ENCODE assay signal across 1 cellular context in the genomic region with DNA sequence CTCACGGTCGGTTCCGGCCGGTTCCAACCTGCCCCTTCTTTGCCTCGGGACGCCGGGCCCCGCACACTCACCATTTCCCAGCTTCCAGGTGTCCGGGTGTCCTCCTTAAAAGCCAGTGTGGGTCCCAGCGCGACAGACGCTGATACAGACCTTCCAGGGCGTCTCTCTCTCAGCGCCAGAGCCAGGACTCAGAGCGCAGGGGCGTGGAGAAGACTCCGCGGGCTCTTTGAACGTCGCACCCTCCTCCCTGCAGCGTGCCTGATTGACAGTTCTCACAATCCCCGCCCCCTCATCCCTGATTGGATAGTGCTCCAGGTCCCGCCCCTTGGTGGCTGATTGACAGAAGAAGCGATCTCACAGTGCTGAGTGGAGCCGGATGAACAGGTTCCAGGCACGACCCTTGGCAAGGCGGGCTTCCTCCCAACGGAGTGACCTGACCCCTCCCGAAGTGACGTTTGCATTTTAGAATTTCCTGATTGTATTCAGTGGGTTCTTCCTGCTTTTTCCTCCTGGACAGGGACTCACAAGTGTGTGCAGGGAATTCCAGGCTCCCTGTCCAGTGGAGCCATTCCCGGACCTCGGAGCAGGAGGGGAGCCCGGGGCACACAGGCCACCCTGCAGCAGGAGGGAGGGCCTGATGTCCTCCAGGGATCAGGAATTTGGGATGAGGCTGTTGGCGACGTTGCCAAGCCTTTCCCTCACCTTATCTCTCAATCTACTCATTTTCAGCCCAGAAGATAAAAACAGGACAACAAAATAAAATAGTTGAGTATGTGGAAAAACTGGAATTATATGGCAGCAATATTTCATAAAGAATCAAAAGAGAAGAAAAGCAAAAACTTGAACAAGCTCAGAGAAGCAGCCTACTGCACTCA.
TF ChIP-seq lines count a peak whose summit lies in the region.

A gene (minus strand): TSS at position 201 of the 875 bp plus-strand sequence. CDS start 127 bp downstream, at position 74.

TF ChIP-seq in HepG2, 621 proteins besides CTCF, POLR2A, EP300 and RAD21 (continued from another document and continues in another):
- TF ChIP-seq, protein P1, sequence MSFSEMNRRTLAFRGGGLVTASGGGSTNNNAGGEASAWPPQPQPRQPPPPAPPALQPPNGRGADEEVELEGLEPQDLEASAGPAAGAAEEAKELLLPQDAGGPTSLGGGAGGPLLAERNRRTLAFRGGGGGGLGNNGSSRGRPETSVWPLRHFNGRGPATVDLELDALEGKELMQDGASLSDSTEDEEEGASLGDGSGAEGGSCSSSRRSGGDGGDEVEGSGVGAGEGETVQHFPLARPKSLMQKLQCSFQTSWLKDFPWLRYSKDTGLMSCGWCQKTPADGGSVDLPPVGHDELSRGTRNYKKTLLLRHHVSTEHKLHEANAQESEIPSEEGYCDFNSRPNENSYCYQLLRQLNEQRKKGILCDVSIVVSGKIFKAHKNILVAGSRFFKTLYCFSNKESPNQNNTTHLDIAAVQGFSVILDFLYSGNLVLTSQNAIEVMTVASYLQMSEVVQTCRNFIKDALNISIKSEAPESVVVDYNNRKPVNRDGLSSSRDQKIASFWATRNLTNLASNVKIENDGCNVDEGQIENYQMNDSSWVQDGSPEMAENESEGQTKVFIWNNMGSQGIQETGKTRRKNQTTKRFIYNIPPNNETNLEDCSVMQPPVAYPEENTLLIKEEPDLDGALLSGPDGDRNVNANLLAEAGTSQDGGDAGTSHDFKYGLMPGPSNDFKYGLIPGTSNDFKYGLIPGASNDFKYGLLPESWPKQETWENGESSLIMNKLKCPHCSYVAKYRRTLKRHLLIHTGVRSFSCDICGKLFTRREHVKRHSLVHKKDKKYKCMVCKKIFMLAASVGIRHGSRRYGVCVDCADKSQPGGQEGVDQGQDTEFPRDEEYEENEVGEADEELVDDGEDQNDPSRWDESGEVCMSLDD (CRISPR knock-in tag; IDR thresholded peaks at IDR 0.05; ENCODE audit: borderline replicate concordance): no peak
- TF ChIP-seq DR1 (CRISPR knock-in tag; IDR thresholded peaks at IDR 0.05) (peak; percentile 45; the same call in 1 of the 2 replicates), ZNF547 (CRISPR knock-in tag; IDR thresholded peaks at IDR 0.05) (peak; percentile 77; the same call in 1 of the 2 replicates), NR2F6 (IDR thresholded peaks at IDR 0.05) (peak; percentile 56; the same call in 1 of the 2 replicates), NR2F6 (CRISPR knock-in tag; IDR thresholded peaks at IDR 0.05) (peak; percentile 72), KDM5B (CRISPR knock-in tag; IDR thresholded peaks at IDR 0.05; ENCODE audit: borderline replicate concordance) (peak; percentile 47; the same call in 1 of the 2 replicates), BHLHE40 (IDR thresholded peaks at IDR 0.05; ENCODE audit: low read length) (peak; percentile 69; the same call in 1 of the 2 replicates), YY1 (IDR thresholded peaks at IDR 0.05; ENCODE audit: insufficient read depth, insufficient replicate concordance, low read depth, low read length) (peak; percentile 38), HES4 (CRISPR knock-in tag; IDR thresholded peaks at IDR 0.05; ENCODE audit: borderline replicate concordance) (0 out of 2 replicates have a peak, but pooled peaks have one; percentile 50), FOXK1 (CRISPR knock-in tag; IDR thresholded peaks at IDR 0.05; ENCODE audit: borderline replicate concordance, low read depth) (0 out of 2 replicates have a peak, but pooled peaks have one; percentile 20), HNRNPLL (IDR thresholded peaks at IDR 0.05; ENCODE audit: low read depth, low read length, poor library complexity, severe bottlenecking) (peak; percentile 40), FOXA3 (CRISPR knock-in tag; IDR thresholded peaks at IDR 0.05) (no peak; the same call in 1 of the 2 replicates), DNMT1 (CRISPR knock-in tag; IDR thresholded peaks at IDR 0.05) (no peak), ARNTL (CRISPR knock-in tag; IDR thresholded peaks at IDR 0.05) (0 out of 2 replicates have a peak, but pooled peaks have one; percentile 26), NAIF1 (CRISPR knock-in tag; IDR thresholded peaks at IDR 0.05; ENCODE audit: borderline replicate concordance) (no peak), TBX2 (CRISPR knock-in tag; IDR thresholded peaks at IDR 0.05; ENCODE audit: borderline replicate concordance) (peak; percentile 81), BRCA1 (CRISPR knock-in tag; IDR thresholded peaks at IDR 0.05) (no peak), ERF (CRISPR knock-in tag; IDR thresholded peaks at IDR 0.05) (0 out of 2 replicates have a peak, but pooled peaks have one; percentile 21), ZFX (CRISPR knock-in tag; IDR thresholded peaks at IDR 0.05; ENCODE audit: low read depth) (peak; percentile 76), POGZ (CRISPR knock-in tag; IDR thresholded peaks at IDR 0.05) (0 out of 2 replicates have a peak, but pooled peaks have one; percentile 46), SOX6 (IDR thresholded peaks at IDR 0.05) (no peak), SOX6 (CRISPR knock-in tag; IDR thresholded peaks at IDR 0.05) (peak; percentile 64), MEF2D (CRISPR knock-in tag; IDR thresholded peaks at IDR 0.05) (peak; percentile 60; the same call in 1 of the 2 replicates), ETV5 (CRISPR knock-in tag; IDR thresholded peaks at IDR 0.05; ENCODE audit: borderline replicate concordance) (peak; percentile 68; the same call in 1 of the 2 replicates), TBX3 (IDR thresholded peaks at IDR 0.05; ENCODE audit: borderline replicate concordance) (peak; percentile 35; the same call in 1 of the 2 replicates), TARDBP (CRISPR knock-in tag; IDR thresholded peaks at IDR 0.05) (peak; percentile 59; the same call in 1 of the 2 replicates), EED (CRISPR knock-in tag; IDR thresholded peaks at IDR 0.05) (peak; percentile 44; the same call in 1 of the 2 replicates), POLR2AphosphoS2 (IDR thresholded peaks at IDR 0.05; ENCODE audit: low read depth, low read length) (no peak), SAP130 (CRISPR knock-in tag; IDR thresholded peaks at IDR 0.05; ENCODE audit: low read depth) (peak; percentile 90)
- TF ChIP-seq, protein P2, sequence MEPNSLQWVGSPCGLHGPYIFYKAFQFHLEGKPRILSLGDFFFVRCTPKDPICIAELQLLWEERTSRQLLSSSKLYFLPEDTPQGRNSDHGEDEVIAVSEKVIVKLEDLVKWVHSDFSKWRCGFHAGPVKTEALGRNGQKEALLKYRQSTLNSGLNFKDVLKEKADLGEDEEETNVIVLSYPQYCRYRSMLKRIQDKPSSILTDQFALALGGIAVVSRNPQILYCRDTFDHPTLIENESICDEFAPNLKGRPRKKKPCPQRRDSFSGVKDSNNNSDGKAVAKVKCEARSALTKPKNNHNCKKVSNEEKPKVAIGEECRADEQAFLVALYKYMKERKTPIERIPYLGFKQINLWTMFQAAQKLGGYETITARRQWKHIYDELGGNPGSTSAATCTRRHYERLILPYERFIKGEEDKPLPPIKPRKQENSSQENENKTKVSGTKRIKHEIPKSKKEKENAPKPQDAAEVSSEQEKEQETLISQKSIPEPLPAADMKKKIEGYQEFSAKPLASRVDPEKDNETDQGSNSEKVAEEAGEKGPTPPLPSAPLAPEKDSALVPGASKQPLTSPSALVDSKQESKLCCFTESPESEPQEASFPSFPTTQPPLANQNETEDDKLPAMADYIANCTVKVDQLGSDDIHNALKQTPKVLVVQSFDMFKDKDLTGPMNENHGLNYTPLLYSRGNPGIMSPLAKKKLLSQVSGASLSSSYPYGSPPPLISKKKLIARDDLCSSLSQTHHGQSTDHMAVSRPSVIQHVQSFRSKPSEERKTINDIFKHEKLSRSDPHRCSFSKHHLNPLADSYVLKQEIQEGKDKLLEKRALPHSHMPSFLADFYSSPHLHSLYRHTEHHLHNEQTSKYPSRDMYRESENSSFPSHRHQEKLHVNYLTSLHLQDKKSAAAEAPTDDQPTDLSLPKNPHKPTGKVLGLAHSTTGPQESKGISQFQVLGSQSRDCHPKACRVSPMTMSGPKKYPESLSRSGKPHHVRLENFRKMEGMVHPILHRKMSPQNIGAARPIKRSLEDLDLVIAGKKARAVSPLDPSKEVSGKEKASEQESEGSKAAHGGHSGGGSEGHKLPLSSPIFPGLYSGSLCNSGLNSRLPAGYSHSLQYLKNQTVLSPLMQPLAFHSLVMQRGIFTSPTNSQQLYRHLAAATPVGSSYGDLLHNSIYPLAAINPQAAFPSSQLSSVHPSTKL (CRISPR knock-in tag; IDR thresholded peaks at IDR 0.05): peak; percentile 26; the same call in 1 of the 2 replicates
- TF ChIP-seq, protein P3, sequence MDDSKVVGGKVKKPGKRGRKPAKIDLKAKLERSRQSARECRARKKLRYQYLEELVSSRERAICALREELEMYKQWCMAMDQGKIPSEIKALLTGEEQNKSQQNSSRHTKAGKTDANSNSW (CRISPR knock-in tag; IDR thresholded peaks at IDR 0.05; ENCODE audit: borderline replicate concordance): no peak
- TF ChIP-seq, protein P4, sequence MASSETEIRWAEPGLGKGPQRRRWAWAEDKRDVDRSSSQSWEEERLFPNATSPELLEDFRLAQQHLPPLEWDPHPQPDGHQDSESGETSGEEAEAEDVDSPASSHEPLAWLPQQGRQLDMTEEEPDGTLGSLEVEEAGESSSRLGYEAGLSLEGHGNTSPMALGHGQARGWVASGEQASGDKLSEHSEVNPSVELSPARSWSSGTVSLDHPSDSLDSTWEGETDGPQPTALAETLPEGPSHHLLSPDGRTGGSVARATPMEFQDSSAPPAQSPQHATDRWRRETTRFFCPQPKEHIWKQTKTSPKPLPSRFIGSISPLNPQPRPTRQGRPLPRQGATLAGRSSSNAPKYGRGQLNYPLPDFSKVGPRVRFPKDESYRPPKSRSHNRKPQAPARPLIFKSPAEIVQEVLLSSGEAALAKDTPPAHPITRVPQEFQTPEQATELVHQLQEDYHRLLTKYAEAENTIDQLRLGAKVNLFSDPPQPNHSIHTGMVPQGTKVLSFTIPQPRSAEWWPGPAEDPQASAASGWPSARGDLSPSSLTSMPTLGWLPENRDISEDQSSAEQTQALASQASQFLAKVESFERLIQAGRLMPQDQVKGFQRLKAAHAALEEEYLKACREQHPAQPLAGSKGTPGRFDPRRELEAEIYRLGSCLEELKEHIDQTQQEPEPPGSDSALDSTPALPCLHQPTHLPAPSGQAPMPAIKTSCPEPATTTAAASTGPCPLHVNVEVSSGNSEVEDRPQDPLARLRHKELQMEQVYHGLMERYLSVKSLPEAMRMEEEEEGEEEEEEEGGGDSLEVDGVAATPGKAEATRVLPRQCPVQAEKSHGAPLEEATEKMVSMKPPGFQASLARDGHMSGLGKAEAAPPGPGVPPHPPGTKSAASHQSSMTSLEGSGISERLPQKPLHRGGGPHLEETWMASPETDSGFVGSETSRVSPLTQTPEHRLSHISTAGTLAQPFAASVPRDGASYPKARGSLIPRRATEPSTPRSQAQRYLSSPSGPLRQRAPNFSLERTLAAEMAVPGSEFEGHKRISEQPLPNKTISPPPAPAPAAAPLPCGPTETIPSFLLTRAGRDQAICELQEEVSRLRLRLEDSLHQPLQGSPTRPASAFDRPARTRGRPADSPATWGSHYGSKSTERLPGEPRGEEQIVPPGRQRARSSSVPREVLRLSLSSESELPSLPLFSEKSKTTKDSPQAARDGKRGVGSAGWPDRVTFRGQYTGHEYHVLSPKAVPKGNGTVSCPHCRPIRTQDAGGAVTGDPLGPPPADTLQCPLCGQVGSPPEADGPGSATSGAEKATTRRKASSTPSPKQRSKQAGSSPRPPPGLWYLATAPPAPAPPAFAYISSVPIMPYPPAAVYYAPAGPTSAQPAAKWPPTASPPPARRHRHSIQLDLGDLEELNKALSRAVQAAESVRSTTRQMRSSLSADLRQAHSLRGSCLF (CRISPR knock-in tag; IDR thresholded peaks at IDR 0.05; ENCODE audit: borderline replicate concordance): no peak
- TF ChIP-seq, protein P5, sequence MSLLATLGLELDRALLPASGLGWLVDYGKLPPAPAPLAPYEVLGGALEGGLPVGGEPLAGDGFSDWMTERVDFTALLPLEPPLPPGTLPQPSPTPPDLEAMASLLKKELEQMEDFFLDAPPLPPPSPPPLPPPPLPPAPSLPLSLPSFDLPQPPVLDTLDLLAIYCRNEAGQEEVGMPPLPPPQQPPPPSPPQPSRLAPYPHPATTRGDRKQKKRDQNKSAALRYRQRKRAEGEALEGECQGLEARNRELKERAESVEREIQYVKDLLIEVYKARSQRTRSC (CRISPR knock-in tag; IDR thresholded peaks at IDR 0.05; ENCODE audit: low read depth): no peak
- TF ChIP-seq, protein P6, sequence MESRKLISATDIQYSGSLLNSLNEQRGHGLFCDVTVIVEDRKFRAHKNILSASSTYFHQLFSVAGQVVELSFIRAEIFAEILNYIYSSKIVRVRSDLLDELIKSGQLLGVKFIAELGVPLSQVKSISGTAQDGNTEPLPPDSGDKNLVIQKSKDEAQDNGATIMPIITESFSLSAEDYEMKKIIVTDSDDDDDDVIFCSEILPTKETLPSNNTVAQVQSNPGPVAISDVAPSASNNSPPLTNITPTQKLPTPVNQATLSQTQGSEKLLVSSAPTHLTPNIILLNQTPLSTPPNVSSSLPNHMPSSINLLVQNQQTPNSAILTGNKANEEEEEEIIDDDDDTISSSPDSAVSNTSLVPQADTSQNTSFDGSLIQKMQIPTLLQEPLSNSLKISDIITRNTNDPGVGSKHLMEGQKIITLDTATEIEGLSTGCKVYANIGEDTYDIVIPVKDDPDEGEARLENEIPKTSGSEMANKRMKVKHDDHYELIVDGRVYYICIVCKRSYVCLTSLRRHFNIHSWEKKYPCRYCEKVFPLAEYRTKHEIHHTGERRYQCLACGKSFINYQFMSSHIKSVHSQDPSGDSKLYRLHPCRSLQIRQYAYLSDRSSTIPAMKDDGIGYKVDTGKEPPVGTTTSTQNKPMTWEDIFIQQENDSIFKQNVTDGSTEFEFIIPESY (CRISPR knock-in tag; IDR thresholded peaks at IDR 0.05): no peak
- TF ChIP-seq, protein P7, sequence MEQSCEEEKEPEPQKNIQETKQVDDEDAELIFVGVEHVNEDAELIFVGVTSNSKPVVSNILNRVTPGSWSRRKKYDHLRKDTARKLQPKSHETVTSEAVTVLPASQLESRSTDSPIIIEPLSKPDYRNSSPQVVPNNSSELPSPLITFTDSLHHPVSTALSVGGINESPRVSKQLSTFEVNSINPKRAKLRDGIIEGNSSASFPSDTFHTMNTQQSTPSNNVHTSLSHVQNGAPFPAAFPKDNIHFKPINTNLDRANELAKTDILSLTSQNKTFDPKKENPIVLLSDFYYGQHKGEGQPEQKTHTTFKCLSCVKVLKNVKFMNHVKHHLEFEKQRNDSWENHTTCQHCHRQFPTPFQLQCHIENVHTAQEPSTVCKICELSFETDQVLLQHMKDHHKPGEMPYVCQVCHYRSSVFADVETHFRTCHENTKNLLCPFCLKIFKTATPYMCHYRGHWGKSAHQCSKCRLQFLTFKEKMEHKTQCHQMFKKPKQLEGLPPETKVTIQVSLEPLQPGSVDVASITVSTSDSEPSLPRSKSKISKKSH (CRISPR knock-in tag; IDR thresholded peaks at IDR 0.05; ENCODE audit: borderline replicate concordance): peak; percentile 21; the same call in 1 of the 2 replicates
- TF ChIP-seq, protein P8, sequence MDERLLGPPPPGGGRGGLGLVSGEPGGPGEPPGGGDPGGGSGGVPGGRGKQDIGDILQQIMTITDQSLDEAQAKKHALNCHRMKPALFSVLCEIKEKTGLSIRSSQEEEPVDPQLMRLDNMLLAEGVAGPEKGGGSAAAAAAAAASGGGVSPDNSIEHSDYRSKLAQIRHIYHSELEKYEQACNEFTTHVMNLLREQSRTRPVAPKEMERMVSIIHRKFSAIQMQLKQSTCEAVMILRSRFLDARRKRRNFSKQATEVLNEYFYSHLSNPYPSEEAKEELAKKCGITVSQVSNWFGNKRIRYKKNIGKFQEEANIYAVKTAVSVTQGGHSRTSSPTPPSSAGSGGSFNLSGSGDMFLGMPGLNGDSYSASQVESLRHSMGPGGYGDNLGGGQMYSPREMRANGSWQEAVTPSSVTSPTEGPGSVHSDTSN (CRISPR knock-in tag; IDR thresholded peaks at IDR 0.05): peak; percentile 93
- TF ChIP-seq, protein P9, sequence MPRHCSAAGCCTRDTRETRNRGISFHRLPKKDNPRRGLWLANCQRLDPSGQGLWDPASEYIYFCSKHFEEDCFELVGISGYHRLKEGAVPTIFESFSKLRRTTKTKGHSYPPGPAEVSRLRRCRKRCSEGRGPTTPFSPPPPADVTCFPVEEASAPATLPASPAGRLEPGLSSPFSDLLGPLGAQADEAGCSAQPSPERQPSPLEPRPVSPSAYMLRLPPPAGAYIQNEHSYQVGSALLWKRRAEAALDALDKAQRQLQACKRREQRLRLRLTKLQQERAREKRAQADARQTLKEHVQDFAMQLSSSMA (CRISPR knock-in tag; IDR thresholded peaks at IDR 0.05): peak; percentile 96; the same call in 1 of the 2 replicates
